In genomic region chr17:80754846-80755245, GRCh38 we compare ENCODE assay signal across 29 cellular contexts.
DNase-seq lines count a peak whose midpoint lies in the region; ATAC-seq and TF ChIP-seq lines count a peak whose summit lies in the region.
"Had no signal": no experiment of that assay in that cellular context is flagged by ENCODE, and none has a peak within 500 bp of the region (broad histone marks: within the 10 kb centered on the region; RNA-seq: fewer than 3 reads in every experiment).

No MANE protein-coding gene starts in this region.

- peak overlapping the region; percentile 66 for H3K27ac Mint-ChIP-seq in CD8-positive, alpha-beta T cell
- peak overlapping the region; percentile 30 for H3K27ac Mint-ChIP-seq in activated naive CD8-positive, alpha-beta T cell treated with anti-CD3 and anti-CD28 coated beads for 36 hours
- H3K27ac Mint-ChIP-seq in nephron progenitor cell: peak overlapping the region; percentile 46
- H3K27ac Mint-ChIP-seq: activated CD4-positive, alpha-beta T cell treated with anti-CD3 and anti-CD28 coated beads, Interleukin-2, amount 10 ng/mL, durations not matched to agents 24 days and 14 days; dendritic cell treated with granulocyte-macrophage colony-stimulating factor and Interleukin-4, amounts not matched to agents 40 ng/mL and 50 ng/mL, for 4 days; HFFc6; mesothelial cell of epicardium had no signal

- H4K20me1 ChIP-seq in HCT116 (ENCODE audit: insufficient read depth): no peaks in the 10 kb centered on the region

- no peak overlapping the region for H3K4me3 ChIP-seq in CD8-positive, alpha-beta T cell (ENCODE audit: low read depth, low read length)
- H3K4me3 ChIP-seq in HCT116 (replicated peaks in 1 of 2; ENCODE audit: low read depth in 1 of 2, low read length in 2 of 2): no peak overlapping the region
- no peak overlapping the region for H3K4me3 ChIP-seq in esophagus squamous epithelium
- H3K4me3 ChIP-seq: BLaER1, body of pancreas, GM23248, heart left ventricle, psoas muscle, SJSA1, upper lobe of right lung had no signal

- no peak overlapping the region for H3K9ac ChIP-seq in HCT116 (ENCODE audit: low read length)
- H3K9ac ChIP-seq: BLaER1, GM23248 had no signal

- no peak for TF ChIP-seq POLR2A in HCT116 (IDR thresholded peaks at IDR 0.05; ENCODE audit: borderline replicate concordance, extremely low read depth, insufficient read depth, insufficient read length)
- TF ChIP-seq POLR2A in esophagus squamous epithelium (IDR thresholded peaks at IDR 0.05): no peak

- BruUV-seq in HCT116 (replicated peaks; lab: Mats Ljungman, UMichigan): TSS peak; percentile 13

- H3K36me3 ChIP-seq in CD8-positive, alpha-beta T cell (ENCODE audit: insufficient read depth, low read length): peaks cover 5% of the 10 kb centered on the region
- H3K36me3 ChIP-seq in HCT116 (ENCODE audit: control insufficient read depth in 1 of 2, insufficient read depth in 2 of 2, low read length in 2 of 2) (peaks cover 2 to 16% of the 10 kb centered on the region in 2 experiments; a peak in 2 of 4 replicates), esophagus squamous epithelium (peaks cover 0 to 42% (median 0%) of the 10 kb centered on the region in 3 donors)

- no peaks in the 10 kb centered on the region for H3K9me2 ChIP-seq in HCT116 (ENCODE audit: insufficient read depth)

- H3K4me1 ChIP-seq in CD8-positive, alpha-beta T cell (ENCODE audit: insufficient read depth, low read length): peaks cover 49% of the 10 kb centered on the region
- H3K4me1 ChIP-seq in HCT116 (ENCODE audit: control insufficient read depth in 1 of 2, insufficient read depth in 2 of 2, low read length in 2 of 2): peaks cover 8 to 14% of the 10 kb centered on the region in 2 experiments
- H3K4me1 ChIP-seq in esophagus squamous epithelium: peaks cover 0 to 22% (median 8%) of the 10 kb centered on the region in 3 donors
- H3K4me1 ChIP-seq: body of pancreas had no signal

- 75 to 97% methylated on average over 4 to 6 of the region's 9 CpGs for WGBS in esophagus squamous epithelium, 2 donors

- H3K36me3 Mint-ChIP-seq in CD8-positive, alpha-beta T cell: peaks cover 48% of the 10 kb centered on the region
- H3K36me3 Mint-ChIP-seq in activated naive CD8-positive, alpha-beta T cell treated with anti-CD3 and anti-CD28 coated beads for 36 hours: peaks cover 57% of the 10 kb centered on the region
- H3K36me3 Mint-ChIP-seq in nephron progenitor cell (ENCODE audit: low read depth): peaks cover 29% of the 10 kb centered on the region

- no peaks in the 10 kb centered on the region for H3K9me3 ChIP-seq in CD8-positive, alpha-beta T cell (ENCODE audit: low read length)
- no peaks in the 10 kb centered on the region for H3K9me3 ChIP-seq in HCT116 (ENCODE audit: control insufficient read depth in 1 of 2, insufficient read depth in 1 of 2, low read depth in 1 of 2, low read length in 2 of 2)
- H3K9me3 ChIP-seq in esophagus squamous epithelium: no peaks in the 10 kb centered on the region
- H3K9me3 ChIP-seq: BLaER1, body of pancreas, heart left ventricle, psoas muscle, SJSA1, upper lobe of right lung had no signal

- no peaks in the 10 kb centered on the region for H3K9me3 Mint-ChIP-seq in CD8-positive, alpha-beta T cell
- H3K9me3 Mint-ChIP-seq in activated naive CD8-positive, alpha-beta T cell treated with anti-CD3 and anti-CD28 coated beads for 36 hours: peaks cover 1% of the 10 kb centered on the region
- no peaks in the 10 kb centered on the region for H3K9me3 Mint-ChIP-seq in nephron progenitor cell
- H3K9me3 Mint-ChIP-seq: activated CD4-positive, alpha-beta T cell treated with anti-CD3 and anti-CD28 coated beads, Interleukin-2, amount 10 ng/mL, durations not matched to agents 24 days and 14 days; dendritic cell treated with granulocyte-macrophage colony-stimulating factor and Interleukin-4, amounts not matched to agents 40 ng/mL and 50 ng/mL, for 4 days; HFFc6; mesothelial cell of epicardium had no signal

- TF ChIP-seq RAD21 in HCT116 (IDR thresholded peaks at IDR 0.05; ENCODE audit: low read depth): no peak

- no peak for ATAC-seq in CD8-positive, alpha-beta T cell
- no peak for ATAC-seq in HCT116
- ATAC-seq in HG03439 (IDR thresholded peaks at IDR 0.05; ENCODE audit: unreplicated experiment): no peak
- ATAC-seq in GM21515 (IDR thresholded peaks at IDR 0.05; ENCODE audit: unreplicated experiment): no peak
- ATAC-seq: body of pancreas, esophagus mucosa, heart left ventricle, psoas muscle, sciatic nerve, upper lobe of right lung had no signal

- 0 out of 2 replicates have a peak, but pooled peaks cover 4% of the 10 kb centered on the region for H3K79me2 ChIP-seq in HCT116 (ENCODE audit: insufficient read depth, low read length)

- POLR2A ChIA-PET in CD8-positive, alpha-beta T cell (lab: Charles Lee): no interaction called here
- POLR2A ChIA-PET in HCT116 (lab: Charles Lee): no interaction called here

- H3K27me3 Mint-ChIP-seq in CD8-positive, alpha-beta T cell (ENCODE audit: low read depth): no peaks in the 10 kb centered on the region
- H3K27me3 Mint-ChIP-seq in activated naive CD8-positive, alpha-beta T cell treated with anti-CD3 and anti-CD28 coated beads for 36 hours: no peaks in the 10 kb centered on the region
- no peaks in the 10 kb centered on the region for H3K27me3 Mint-ChIP-seq in nephron progenitor cell (ENCODE audit: low read depth, poor library complexity)
- H3K27me3 Mint-ChIP-seq: activated CD4-positive, alpha-beta T cell treated with anti-CD3 and anti-CD28 coated beads, Interleukin-2, amount 10 ng/mL, durations not matched to agents 24 days and 14 days; dendritic cell treated with granulocyte-macrophage colony-stimulating factor and Interleukin-4, amounts not matched to agents 40 ng/mL and 50 ng/mL, for 4 days had no signal

- intact Hi-C loops in CD8-positive, alpha-beta T cell (cut with DNase I, micrococcal nuclease): loop anchor here (5.0 to 10.0 kb wide), 2 partner anchors 37 to 80 kb away; no protein-coding TSS in a partner anchor
- intact Hi-C loops in HCT116 (cut with micrococcal nuclease) (no loop called here), esophagus squamous epithelium (cut with DNase I) (no loop called here)

- no peak overlapping the region for H3K4me3 Mint-ChIP-seq in CD8-positive, alpha-beta T cell
- H3K4me3 Mint-ChIP-seq in activated naive CD8-positive, alpha-beta T cell treated with anti-CD3 and anti-CD28 coated beads for 36 hours: no peak overlapping the region
- no peak overlapping the region for H3K4me3 Mint-ChIP-seq in nephron progenitor cell
- H3K4me3 Mint-ChIP-seq: activated CD4-positive, alpha-beta T cell treated with anti-CD3 and anti-CD28 coated beads, Interleukin-2, amount 10 ng/mL, durations not matched to agents 24 days and 14 days; dendritic cell treated with granulocyte-macrophage colony-stimulating factor and Interleukin-4, amounts not matched to agents 40 ng/mL and 50 ng/mL, for 4 days; HFFc6; mesothelial cell of epicardium had no signal

- peaks cover 54% of the 10 kb centered on the region for H3K4me1 Mint-ChIP-seq in CD8-positive, alpha-beta T cell (ENCODE audit: low read depth)
- H3K4me1 Mint-ChIP-seq in activated naive CD8-positive, alpha-beta T cell treated with anti-CD3 and anti-CD28 coated beads for 36 hours: peaks cover 53% of the 10 kb centered on the region
- peaks cover 64% of the 10 kb centered on the region for H3K4me1 Mint-ChIP-seq in nephron progenitor cell

- no peak overlapping the region for H2AFZ ChIP-seq in HCT116 (ENCODE audit: low read depth, low read length, poor library complexity, severe bottlenecking)
- H2AFZ ChIP-seq: GM23248 had no signal

- no peak for DNase-seq in CD8-positive, alpha-beta T cell
- DNase-seq in HCT116 (ENCODE audit: low read depth, low spot score) (no peak), nephron progenitor cell (no peak), DMS153 (lab: John Stamatoyannopoulos, UW) (no peak), esophagus squamous epithelium (lab: John Stamatoyannopoulos, UW) (no peak)
- DNase-seq in activated naive CD8-positive, alpha-beta T cell treated with anti-CD3 and anti-CD28 coated beads for 36 hours: no peak
- DNase-seq: activated CD4-positive, alpha-beta T cell treated with anti-CD3 and anti-CD28 coated beads, Interleukin-2, amount 10 ng/mL, durations not matched to agents 24 days and 14 days; body of pancreas; heart left ventricle; HFFc6; kidney; NCI-H446; NCI-H774; nucleus accumbens; psoas muscle; stimulated activated CD4-positive, alpha-beta T cell treated with anti-CD3 and anti-CD28 coated beads, Interleukin-12 subunit alpha, Interleukin-12 subunit beta, amount 100 ng/mL, for 4 hours; stimulated activated CD4-positive, alpha-beta T cell treated with anti-CD3 and anti-CD28 coated beads, Interleukin-2, amount 100 ng/mL, for 48 hours; T1000; upper lobe of right lung had no signal

- RAD21 ChIA-PET in HCT116 (lab: Charles Lee; ENCODE audit: low non-redundant PET in 1 of 2, low total read pairs in 2 of 2, uncharacterized antibody in 2 of 2, unreplicated experiment in 2 of 2): no interaction called here

- CTCF ChIA-PET in CD8-positive, alpha-beta T cell (lab: Charles Lee): interaction anchor here (1.0 to 1.8 kb wide), 3 partner anchors 8 to 60 kb away, joined by 3 to 5 read pairs (median 4); no protein-coding TSS in a partner anchor
- CTCF ChIA-PET in HCT116 (lab: Charles Lee): interaction anchor here (1.1 to 1.3 kb wide), 2 partner anchors 105 to 145 kb away, joined by 3 read pairs; no protein-coding TSS in a partner anchor

- H3K27me3 ChIP-seq in CD8-positive, alpha-beta T cell (ENCODE audit: insufficient read depth, low read length): no peaks in the 10 kb centered on the region
- H3K27me3 ChIP-seq in HCT116 (ENCODE audit: insufficient read depth, low read length): no peaks in the 10 kb centered on the region
- no peaks in the 10 kb centered on the region for H3K27me3 ChIP-seq in esophagus squamous epithelium
- H3K27me3 ChIP-seq: BLaER1, body of pancreas, heart left ventricle, SJSA1, upper lobe of right lung had no signal

- no peak for TF ChIP-seq CTCF in CD8-positive, alpha-beta T cell (IDR thresholded peaks at IDR 0.05)
- TF ChIP-seq CTCF in HCT116 (IDR thresholded peaks at IDR 0.05 in 2 of 3, conservative IDR thresholded peaks at IDR 0.05 in 1 of 3; ENCODE audit: borderline replicate concordance in 1 of 3, insufficient read depth in 1 of 3, low read depth in 2 of 3, low read length in 2 of 3) (no peak), nephron progenitor cell (IDR thresholded peaks at IDR 0.05) (no peak), esophagus squamous epithelium (IDR thresholded peaks at IDR 0.05) (no peak)

- H3K4me2 ChIP-seq in HCT116 (ENCODE audit: low read length): no peak overlapping the region
- H3K4me2 ChIP-seq: BLaER1 had no signal

- H3K27ac ChIP-seq in CD8-positive, alpha-beta T cell (ENCODE audit: low read depth, low read length): no peak overlapping the region
- H3K27ac ChIP-seq in HCT116 (ENCODE audit: low read depth, low read length): no peak overlapping the region
- no peak overlapping the region for H3K27ac ChIP-seq in esophagus squamous epithelium
- H3K27ac ChIP-seq: BLaER1, body of pancreas, GM23248, heart left ventricle, psoas muscle, SJSA1, upper lobe of right lung, VCaP had no signal

TF ChIP-seq in HCT116, 20 proteins besides CTCF, POLR2A, EP300 and RAD21 (continues in another document):
- TF ChIP-seq ZFX (IDR thresholded peaks at IDR 0.05) (no peak), CBX3 (IDR thresholded peaks at IDR 0.05; ENCODE audit: low read depth) (no peak)
- TF ChIP-seq, protein P1, sequence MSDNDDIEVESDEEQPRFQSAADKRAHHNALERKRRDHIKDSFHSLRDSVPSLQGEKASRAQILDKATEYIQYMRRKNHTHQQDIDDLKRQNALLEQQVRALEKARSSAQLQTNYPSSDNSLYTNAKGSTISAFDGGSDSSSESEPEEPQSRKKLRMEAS (IDR thresholded peaks at IDR 0.05): no peak

Comparison
In these comparisons a context has a peak if more than half of its experiments do, and no peak if none do; other contexts are left out.
1. intact Hi-C loops: an anchor here in CD8-positive, alpha-beta T cell (5.0 to 10.0 kb wide); none called in HCT116 and esophagus squamous epithelium.